Comparison of ENCODE assay signal across 1 cellular context in genomic region chr5:143217065-143217803, GRCh38.
TF ChIP-seq lines count a peak whose summit lies in the region.

No MANE protein-coding gene starts in this region.

TF ChIP-seq in GM12878, 131 proteins besides CTCF, POLR2A, EP300 and RAD21 (continued from another document and continues in another):
- TF ChIP-seq PRDM15 (CRISPR knock-in tag; IDR thresholded peaks at IDR 0.05) (no peak), RELB (IDR thresholded peaks at IDR 0.05; ENCODE audit: low read depth) (peak; percentile 35), SREBF2 (IDR thresholded peaks at IDR 0.05; ENCODE audit: low read length) (no peak), RBBP5 (conservative IDR thresholded peaks at IDR 0.05) (no peak), USF2 (IDR thresholded peaks at IDR 0.05; ENCODE audit: borderline replicate concordance, low read depth, low read length) (no peak), SMAD5 (IDR thresholded peaks at IDR 0.05; ENCODE audit: low read depth) (peak; percentile 42; the same call in 1 of the 2 replicates), LARP7 (IDR thresholded peaks at IDR 0.05) (no peak), ASH2L (IDR thresholded peaks at IDR 0.05; ENCODE audit: borderline replicate concordance, low read depth) (no peak), SPI1 (IDR thresholded peaks at IDR 0.05; ENCODE audit: borderline replicate concordance, insufficient read depth, low read depth, low read length) (no peak), SIN3A (IDR thresholded peaks at IDR 0.05; ENCODE audit: low read depth, low read length) (no peak), SUPT20H (IDR thresholded peaks at IDR 0.05; ENCODE audit: borderline replicate concordance, control insufficient read depth, low read depth, low read length) (no peak), SP1 (IDR thresholded peaks at IDR 0.05; ENCODE audit: low read depth, low read length) (no peak), CHD2 (IDR thresholded peaks at IDR 0.05; ENCODE audit: borderline replicate concordance, low read depth, low read length) (no peak), BRCA1 (IDR thresholded peaks at IDR 0.05; ENCODE audit: low read depth, low read length) (no peak), E2F8 (IDR thresholded peaks at IDR 0.05; ENCODE audit: low read depth, partially characterized antibody) (no peak), DPF2 (IDR thresholded peaks at IDR 0.05) (peak; percentile 48; the same call in 1 of the 2 replicates), ETV6 (conservative IDR thresholded peaks at IDR 0.05 in 1 of 2, IDR thresholded peaks at IDR 0.05 in 1 of 2; ENCODE audit: borderline replicate concordance in 1 of 2, low read depth in 1 of 2) (peak in 1 of 2 experiments; percentile 84; a peak in 2 of 4 replicates), ZNF217 (IDR thresholded peaks at IDR 0.05) (no peak), FOXK2 (IDR thresholded peaks at IDR 0.05) (no peak), NRF1 (conservative IDR thresholded peaks at IDR 0.05; ENCODE audit: low read depth, low read length) (no peak), IRF3 (IDR thresholded peaks at IDR 0.05) (no peak), BCLAF1 (IDR thresholded peaks at IDR 0.05) (no peak), NBN (IDR thresholded peaks at IDR 0.05) (no peak), IRF4 (IDR thresholded peaks at IDR 0.05; ENCODE audit: low read depth, low read length) (peak; percentile 52; the same call in 1 of the 2 replicates), ZNF384 (IDR thresholded peaks at IDR 0.05; ENCODE audit: borderline replicate concordance, low read depth, low read length) (no peak), STAT3 (IDR thresholded peaks at IDR 0.05; ENCODE audit: low read depth, low read length) (no peak), ATF2 (IDR thresholded peaks at IDR 0.05; ENCODE audit: low read length) (no peak), IKZF1 (conservative IDR thresholded peaks at IDR 0.05) (peak; percentile 62), MYB (IDR thresholded peaks at IDR 0.05; ENCODE audit: borderline replicate concordance, low read depth, low read length) (no peak), KDM1A (IDR thresholded peaks at IDR 0.05; ENCODE audit: borderline replicate concordance) (no peak), ZSCAN29 (IDR thresholded peaks at IDR 0.05) (no peak), KLF5 (IDR thresholded peaks at IDR 0.05; ENCODE audit: partially characterized antibody) (no peak), FOXM1 (IDR thresholded peaks at IDR 0.05; ENCODE audit: low read depth, low read length) (no peak), RCOR1 (conservative IDR thresholded peaks at IDR 0.05; ENCODE audit: low read depth, low read length) (no peak), ZBTB40 (IDR thresholded peaks at IDR 0.05; ENCODE audit: borderline replicate concordance) (no peak), ZNF24 (IDR thresholded peaks at IDR 0.05) (no peak), KAT2A (conservative IDR thresholded peaks at IDR 0.05; ENCODE audit: control insufficient read depth, low read depth, low read length) (no peak), FOS (IDR thresholded peaks at IDR 0.05; ENCODE audit: borderline replicate concordance, extremely low read depth, insufficient read length) (no peak), ATF3 (IDR thresholded peaks at IDR 0.05; ENCODE audit: borderline replicate concordance, extremely low read depth, low read depth, low read length) (no peak), ELK1 (IDR thresholded peaks at IDR 0.05; ENCODE audit: low read depth, low read length) (no peak), SMARCA5 (IDR thresholded peaks at IDR 0.05) (no peak), BCL11A (IDR thresholded peaks at IDR 0.05; ENCODE audit: low read depth, low read length) (no peak), HDAC2 (IDR thresholded peaks at IDR 0.05) (no peak), CREB1 (IDR thresholded peaks at IDR 0.05; ENCODE audit: low read depth) (no peak)
